9 cellular contexts compared by ENCODE assay signal in the genomic region with DNA sequence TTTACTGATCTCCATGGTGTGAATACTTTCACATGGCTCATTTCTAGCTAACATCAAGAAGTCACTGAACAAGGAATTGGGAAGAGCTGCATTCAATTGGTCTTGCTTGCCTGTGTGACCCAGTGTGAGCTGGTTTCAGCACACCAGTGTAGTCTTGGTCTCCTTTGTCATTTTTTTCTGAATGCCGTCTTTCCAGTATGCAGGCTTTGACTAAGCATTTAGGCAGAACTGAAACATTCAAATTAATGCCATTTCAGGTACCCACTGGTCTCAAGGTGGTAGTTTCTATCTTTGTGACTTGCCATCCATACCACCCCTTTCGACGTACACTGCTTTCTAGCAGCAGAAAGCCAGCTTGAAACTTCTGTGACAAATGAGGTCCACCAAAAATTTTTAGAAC.
DNase-seq lines count a peak whose midpoint lies in the region; ATAC-seq and TF ChIP-seq lines count a peak whose summit lies in the region.
"Had no signal": no experiment of that assay in that cellular context is flagged by ENCODE, and none has a peak within 500 bp of the region (broad histone marks: within the 10 kb centered on the region; RNA-seq: fewer than 3 reads in every experiment).

No MANE protein-coding gene starts in this region.

- H3K9me3 Mint-ChIP-seq in activated naive CD4-positive, alpha-beta T cell treated with anti-CD3 and anti-CD28 coated beads for 36 hours, result no peaks in the 10 kb centered on the region

- H3K36me3 ChIP-seq in OCI-LY3 (replicated peaks; ENCODE audit: low read depth, low read length), result peaks cover 2% of the 10 kb centered on the region

- peaks cover 4% of the 10 kb centered on the region for H3K27me3 ChIP-seq in OCI-LY3 (ENCODE audit: low read depth, low read length)

- CTCF ChIA-PET in activated naive CD4-positive, alpha-beta T cell treated with anti-CD3 and anti-CD28 coated beads for 36 hours (lab: Charles Lee), result interaction anchor here (1.3 kb wide), 1 partner anchor 9 kb away, joined by 3 read pairs; no protein-coding TSS in a partner anchor

- H4K20me1 ChIP-seq in OCI-LY3 (ENCODE audit: insufficient read depth, low read length), result no peaks in the 10 kb centered on the region

- peak; percentile 29 for DNase-seq in activated naive CD4-positive, alpha-beta T cell treated with anti-CD3 and anti-CD28 coated beads for 36 hours
- no peak for DNase-seq in activated naive CD4-positive, alpha-beta T cell treated with Interleukin-2 at 50 U/mL for 16 hours
- DNase-seq in stimulated activated naive CD8-positive, alpha-beta T cell treated with anti-CD3 and anti-CD28 coated beads, Interleukin-15, Interleukin-2, amounts not matched to agents 100 U/mL and 50 U/mL, for 24 hours, result no peak
- DNase-seq in substantia nigra (lab: John Stamatoyannopoulos, UW) (no peak), A172 (ENCODE audit: low spot score) (no peak), activated gamma-delta T cell treated with Interleukin-2 at 50 U/mL for 16 hours (no peak)
- DNase-seq: NCI-H1105 had no signal

- no peak overlapping the region for H3K4me3 Mint-ChIP-seq in activated naive CD4-positive, alpha-beta T cell treated with anti-CD3 and anti-CD28 coated beads for 36 hours

- no peaks in the 10 kb centered on the region for H3K36me3 Mint-ChIP-seq in activated naive CD4-positive, alpha-beta T cell treated with anti-CD3 and anti-CD28 coated beads for 36 hours (ENCODE audit: low read depth)

- H3K4me2 ChIP-seq in OCI-LY3 (ENCODE audit: low read length), result peak overlapping the region; percentile 64

- H3K27ac Mint-ChIP-seq in activated naive CD4-positive, alpha-beta T cell treated with anti-CD3 and anti-CD28 coated beads for 36 hours, result peak overlapping the region; percentile 75

- H3K9me3 ChIP-seq in OCI-LY3 (ENCODE audit: insufficient read depth, low read length), result no peaks in the 10 kb centered on the region

- H3K4me1 Mint-ChIP-seq in activated naive CD4-positive, alpha-beta T cell treated with anti-CD3 and anti-CD28 coated beads for 36 hours (ENCODE audit: low read depth), result peaks cover 20% of the 10 kb centered on the region

- intact Hi-C loops in activated naive CD4-positive, alpha-beta T cell treated with anti-CD3 and anti-CD28 coated beads for 36 hours (cut with micrococcal nuclease), result loop anchor here (2.0 to 10.0 kb wide), 6 partner anchors 286 to 1477 kb away; a partner anchor contains a TSS

- no peaks in the 10 kb centered on the region for H3K27me3 Mint-ChIP-seq in activated naive CD4-positive, alpha-beta T cell treated with anti-CD3 and anti-CD28 coated beads for 36 hours (ENCODE audit: low read depth)

- no peak overlapping the region for H2AFZ ChIP-seq in OCI-LY3 (ENCODE audit: low read depth, low read length)

- H3K9ac ChIP-seq in OCI-LY3 (ENCODE audit: low read length), result peak overlapping the region; percentile 34; the same call in 1 of the 2 replicates

- peak overlapping the region; percentile 81 for H3K27ac ChIP-seq in OCI-LY3 (ENCODE audit: low read length)
- H3K27ac ChIP-seq in substantia nigra (ENCODE audit: low read depth, low read length, poor library complexity, severe bottlenecking), result no peak overlapping the region

- peak overlapping the region; percentile 33 for H3K4me3 ChIP-seq in OCI-LY3 (ENCODE audit: low read length)

- H3K79me2 ChIP-seq in OCI-LY3 (ENCODE audit: low read length), result no peaks in the 10 kb centered on the region

- peak; percentile 89 for ATAC-seq in HG02798 (IDR thresholded peaks at IDR 0.05; ENCODE audit: poor library complexity, unreplicated experiment)
- peak; percentile 57 for ATAC-seq in stimulated activated naive CD8-positive, alpha-beta T cell treated with anti-CD3 and anti-CD28 coated beads, Interleukin-15, Interleukin-2, amounts not matched to agents 100 U/mL and 50 U/mL, for 24 hours

- no peak for TF ChIP-seq CTCF in OCI-LY3 (IDR thresholded peaks at IDR 0.05; ENCODE audit: low read depth, low read length)

- H3K4me1 ChIP-seq in OCI-LY3 (ENCODE audit: low read length), result peaks cover 46% of the 10 kb centered on the region
